Comparison of ENCODE assay signal across 11 cellular contexts in the genomic region with DNA sequence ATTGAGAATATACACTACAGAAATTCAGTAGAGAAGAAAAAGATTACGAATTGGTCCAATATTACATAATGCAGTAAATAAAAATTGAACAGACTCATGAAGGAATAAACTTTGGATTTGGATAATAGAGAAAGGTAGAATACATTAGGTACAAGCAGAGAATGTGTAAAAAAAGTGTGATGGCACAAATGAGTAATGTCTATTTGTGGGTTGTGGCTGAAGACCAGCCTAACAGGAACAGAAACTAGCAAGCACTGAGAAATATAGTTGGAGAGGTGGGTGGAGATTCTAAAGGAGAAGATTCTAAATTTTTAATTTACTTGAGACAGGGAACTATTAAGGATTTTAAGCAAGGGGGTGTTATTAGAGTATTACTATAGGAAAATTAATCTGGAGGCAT. TPM values are rescaled to one million over a fixed set of nuclear protein-coding genes. Genes with fewer than 3 reads are reported as not detected.
A peak's percentile ranks its signal among the peaks of the same experiment; 100 is the strongest.
DNase-seq lines count a peak whose midpoint lies in the region; ATAC-seq and TF ChIP-seq lines count a peak whose summit lies in the region.
"Had no signal": no experiment of that assay in that cellular context is flagged by ENCODE, and none has a peak within 500 bp of the region (broad histone marks: within the 10 kb centered on the region; RNA-seq: fewer than 3 reads in every experiment).

No MANE protein-coding gene starts in this region.

- CTCF ChIA-PET in OCI-LY7 (lab: Charles Lee; ENCODE audit: unreplicated experiment) (no interaction called here), PC-3 (lab: Charles Lee) (interaction anchor here (0.9 kb wide), 1 partner anchor 118 kb away, joined by 3 read pairs; no protein-coding TSS in a partner anchor)

- POLR2A ChIA-PET in OCI-LY7 (lab: Charles Lee), result no interaction called here
- POLR2A ChIA-PET in PC-3 (lab: Charles Lee; ENCODE audit: unreplicated experiment), result no interaction called here

- ATAC-seq in GM19452 (IDR thresholded peaks at IDR 0.05; ENCODE audit: unreplicated experiment) (peak; percentile 100), HG03045 (IDR thresholded peaks at IDR 0.05; ENCODE audit: unreplicated experiment) (peak; percentile 98), PC-3 (no peak)

- H3K27ac Mint-ChIP-seq in type B pancreatic cell, result no peak overlapping the region

- no peaks in the 10 kb centered on the region for H3K4me1 Mint-ChIP-seq in type B pancreatic cell (ENCODE audit: unreplicated experiment)

- H4K20me1 ChIP-seq in OCI-LY7 (ENCODE audit: insufficient read depth, low read length), result no peaks in the 10 kb centered on the region
- H4K20me1 ChIP-seq in PC-3 (ENCODE audit: low read length), result no peaks in the 10 kb centered on the region

- 0 out of 2 replicates have a peak overlapping the region, but pooled peaks have one; percentile 1 for H3K4me2 ChIP-seq in OCI-LY7 (ENCODE audit: low read length)
- H3K4me2 ChIP-seq in PC-3 (ENCODE audit: low read length), result no peak overlapping the region

- no peak overlapping the region for H3K9ac ChIP-seq in PC-3 (ENCODE audit: low read length)

- H3K36me3 ChIP-seq in GM06990 (ENCODE audit: control insufficient read depth, insufficient read depth, low read length), result no peaks in the 10 kb centered on the region
- no peaks in the 10 kb centered on the region for H3K36me3 ChIP-seq in OCI-LY7 (ENCODE audit: insufficient read depth, low read length)
- no peaks in the 10 kb centered on the region for H3K36me3 ChIP-seq in PC-3 (ENCODE audit: low read depth, low read length)

- BruUV-seq in OCI-LY7 (replicated peaks; lab: Mats Ljungman, UMichigan) (no TSS peak), PC-3 (replicated peaks; lab: Mats Ljungman, UMichigan) (no TSS peak)

- peaks cover 11% of the 10 kb centered on the region for H3K4me1 ChIP-seq in OCI-LY7 (ENCODE audit: insufficient read depth, low read length, poor library complexity, severe bottlenecking)
- no peaks in the 10 kb centered on the region for H3K4me1 ChIP-seq in PC-3 (ENCODE audit: insufficient read depth, low read length)

- no peak overlapping the region for H3K4me3 Mint-ChIP-seq in type B pancreatic cell

- TF ChIP-seq CTCF in GM06990 (IDR thresholded peaks at IDR 0.05; ENCODE audit: insufficient read depth, low read length, poor library complexity, severe bottlenecking) (no peak), OCI-LY7 (conservative IDR thresholded peaks at IDR 0.05; ENCODE audit: low read length) (no peak), type B pancreatic cell (conservative IDR thresholded peaks at IDR 0.05) (no peak), PC-3 (conservative IDR thresholded peaks at IDR 0.05; ENCODE audit: low read depth, low read length) (no peak)

- H3K27me3 Mint-ChIP-seq in type B pancreatic cell, result peaks cover 3% of the 10 kb centered on the region

- no peaks in the 10 kb centered on the region for H3K9me3 Mint-ChIP-seq in type B pancreatic cell

- H3K4me3 ChIP-seq in GM06990 (replicated peaks; ENCODE audit: low read depth, low read length), result no peak overlapping the region
- H3K4me3 ChIP-seq in OCI-LY7 (ENCODE audit: low read depth, low read length, poor library complexity, severe bottlenecking), result no peak overlapping the region
- H3K4me3 ChIP-seq in PC-3 (ENCODE audit: low read length), result no peak overlapping the region

- peak; percentile 34 for DNase-seq in GM06990 (ENCODE audit: extremely low read depth, insufficient read length)
- peak; percentile 19 for DNase-seq in OCI-LY7 (ENCODE audit: low spot score)
- DNase-seq in NCI-H2227 treated with DMSO at 0.1 percent for 48 hours (lab: John Stamatoyannopoulos, UW), result no peak
- no peak for DNase-seq in type B pancreatic cell (ENCODE audit: extremely low spot score, unreplicated experiment)
- DNase-seq in PC-3, result no peak
- no peak for DNase-seq in NCI-H187 treated with DMSO at 0.1 percent for 48 hours (lab: John Stamatoyannopoulos, UW)
- DNase-seq: GOT3, NCI-H2029 treated with DMSO at 0.1 percent for 48 hours, nucleus accumbens had no signal

- H3K79me2 ChIP-seq in OCI-LY7 (ENCODE audit: insufficient read depth, low read depth, low read length) (no peaks in the 10 kb centered on the region), PC-3 (ENCODE audit: low read length) (no peaks in the 10 kb centered on the region)

- intact Hi-C loops in OCI-LY7 (cut with micrococcal nuclease; ENCODE audit: unreplicated experiment), result no loop called here
- intact Hi-C loops in PC-3 (cut with micrococcal nuclease), result no loop called here

- H2AFZ ChIP-seq in OCI-LY7 (ENCODE audit: low read length) (no peak overlapping the region), PC-3 (ENCODE audit: low read length) (no peak overlapping the region)

- H3K9me3 ChIP-seq in OCI-LY7 (ENCODE audit: low read length) (no peaks in the 10 kb centered on the region), PC-3 (ENCODE audit: low read length) (no peaks in the 10 kb centered on the region)

- H3K27ac ChIP-seq in OCI-LY7 (ENCODE audit: low read depth, low read length, poor library complexity, severe bottlenecking), result no peak overlapping the region
- no peak overlapping the region for H3K27ac ChIP-seq in PC-3 (ENCODE audit: low read length)

- H3K36me3 Mint-ChIP-seq in type B pancreatic cell, result no peaks in the 10 kb centered on the region

- H3F3A ChIP-seq in PC-3 (ENCODE audit: low read length, unreplicated experiment), result no peaks in the 10 kb centered on the region

- H3K9me2 ChIP-seq in OCI-LY7 (ENCODE audit: insufficient read depth, low read length) (no peaks in the 10 kb centered on the region), PC-3 (replicated peaks; ENCODE audit: low read length) (no peaks in the 10 kb centered on the region)

- H3K27me3 ChIP-seq in GM06990 (replicated peaks; ENCODE audit: control insufficient read depth, insufficient read depth, low read length) (no peaks in the 10 kb centered on the region), PC-3 (ENCODE audit: low read length) (no peaks in the 10 kb centered on the region)

RNA-seq across cellular contexts. Expression of gene CLOCK, which starts 15.2 kb away (rescaled TPM):
- total RNA-seq in OCI-LY7 (2014; rRNA removed; shearing (Covaris generic)), result 1.9 and 2.0 TPM in 2 replicates
- 5.1 and 9.0 TPM in 2 replicates for total RNA-seq in OCI-LY7 (2022)
- total RNA-seq in type B pancreatic cell (ENCODE audit: low replicate concordance), result 11.8 and 17.5 TPM in 2 replicates
- total RNA-seq in PC-3 (2014; rRNA removed), result 36.3 and 39.7 TPM in 2 replicates

RNA-seq across cellular contexts. Expression of gene PDCL2, which starts 30.2 kb away (rescaled TPM):
- total RNA-seq in OCI-LY7 (2014; rRNA removed; shearing (Covaris generic)), result not detected in 2 replicates
- total RNA-seq in OCI-LY7 (2022) (not detected in 2 replicates), type B pancreatic cell (ENCODE audit: low replicate concordance) (not detected in 2 replicates), PC-3 (2014; rRNA removed) (not detected in 2 replicates)

Comparison
In these comparisons a context has a peak if more than half of its experiments do, and no peak if none do; other contexts are left out.
1. DNase-seq: peak in GM06990 (single experiment) and OCI-LY7 (single experiment); none in NCI-H2227 treated with DMSO at 0.1 percent for 48 hours (single experiment), type B pancreatic cell (single experiment), PC-3 (single experiment) and NCI-H187 treated with DMSO at 0.1 percent for 48 hours (single experiment).